ENCODE assay signal across 23 cellular contexts in genomic region chr11:102730036-102730815, GRCh38. TPM values are rescaled to one million over a fixed set of nuclear protein-coding genes. Genes with fewer than 3 reads are reported as not detected.
DNase-seq lines count a peak whose midpoint lies in the region; ATAC-seq, FAIRE-seq and TF ChIP-seq lines count a peak whose summit lies in the region.
"Had no signal": no experiment of that assay in that cellular context is flagged by ENCODE, and none has a peak within 500 bp of the region (broad histone marks: within the 10 kb centered on the region; RNA-seq: fewer than 3 reads in every experiment).

No MANE protein-coding gene starts in this region.

- POLR2A ChIA-PET in endothelial cell of umbilical vein (lab: Charles Lee), result interaction anchor here (0.7 kb wide), 1 partner anchor 163 kb away, joined by 3 read pairs; no protein-coding TSS in a partner anchor

- H3K4me3 ChIP-seq in BLaER1 treated with 17β-estradiol and CSF1 and Interleukin-3, amounts not matched to agents 10 nM and 100 nM, result no peak overlapping the region
- H3K4me3 ChIP-seq in endothelial cell of umbilical vein (replicated peaks in 1 of 3; ENCODE audit: insufficient read depth in 1 of 3, low read depth in 1 of 3, low read length in 3 of 3), result peak overlapping the region in 1 of 3 experiments; percentile 0
- H3K4me3 ChIP-seq in mesodermal cell (ENCODE audit: extremely low read depth, insufficient read depth, low read length, poor library complexity, severe bottlenecking), result no peak overlapping the region
- H3K4me3 ChIP-seq: heart right ventricle, right atrium auricular region, testis had no signal

- H3K27ac ChIP-seq in BLaER1 treated with 17β-estradiol and CSF1 and Interleukin-3, amounts not matched to agents 10 nM and 100 nM, result peak overlapping the region in 4 of 11 experiments; percentile 44 to 95 (median 68); a peak in 8 of 22 replicates
- H3K27ac ChIP-seq in endothelial cell of umbilical vein (ENCODE audit: insufficient read depth, low read depth, low read length) (peak overlapping the region; percentile 97), mesodermal cell (ENCODE audit: low read depth, low read length, severe bottlenecking) (peak overlapping the region; percentile 51)
- H3K27ac ChIP-seq: brain microvascular endothelial cell, heart right ventricle, KMS-11, right atrium auricular region, testis had no signal

- TF ChIP-seq CTCF in endothelial cell of umbilical vein (IDR thresholded peaks at IDR 0.05; ENCODE audit: extremely low read depth in 1 of 2, insufficient read depth in 1 of 2, low read depth in 1 of 2, low read length in 2 of 2), result no peak

- no peak overlapping the region for H3K27ac Mint-ChIP-seq in stimulated activated naive B cell treated with anti-CD40 and anti-IgM and Interleukin-4, amounts not matched to agents 10 μg/mL and 1 μg/mL and 100 μg/mL, for 72 hours
- H3K27ac Mint-ChIP-seq: activated CD4-positive, alpha-beta T cell treated with anti-CD3 and anti-CD28 coated beads, Interleukin-2, amount 10 ng/mL, durations not matched to agents 24 days and 14 days; activated T-helper 2 cell treated with anti-CD3 and anti-CD28 coated beads, Interferon-gamma antibody, Interleukin-2, Interleukin-4, amounts not matched to agents 10 μg/mL and 5 μg/mL and 100 μg/mL, durations not matched to agents 14 hours and 24 hours and 36 hours; immature natural killer cell had no signal

- H3K36me3 ChIP-seq in BLaER1 treated with 17β-estradiol and CSF1 and Interleukin-3, amounts not matched to agents 10 nM and 100 nM, result no peaks in the 10 kb centered on the region
- H3K36me3 ChIP-seq in endothelial cell of umbilical vein (ENCODE audit: control insufficient read depth in 2 of 2, extremely low read depth in 1 of 2, insufficient read depth in 2 of 2, low read length in 2 of 2) (no peaks in the 10 kb centered on the region), mesodermal cell (ENCODE audit: control insufficient read depth, insufficient read depth, low read length) (no peaks in the 10 kb centered on the region)
- H3K36me3 ChIP-seq: brain microvascular endothelial cell, heart right ventricle, right atrium auricular region had no signal

- peak; percentile 95 for FAIRE-seq in endothelial cell of umbilical vein (lab: Jason Lieb, UNC)
- FAIRE-seq: G401.6 had no signal

- peak; percentile 33 for TF ChIP-seq POLR2A in endothelial cell of umbilical vein (IDR thresholded peaks at IDR 0.05; ENCODE audit: low read depth, low read length)

- no peaks in the 10 kb centered on the region for H3K9me3 Mint-ChIP-seq in stimulated activated naive B cell treated with anti-CD40 and anti-IgM and Interleukin-4, amounts not matched to agents 10 μg/mL and 1 μg/mL and 100 μg/mL, for 72 hours
- H3K9me3 Mint-ChIP-seq: activated CD4-positive, alpha-beta T cell treated with anti-CD3 and anti-CD28 coated beads, Interleukin-2, amount 10 ng/mL, durations not matched to agents 24 days and 14 days; activated T-helper 2 cell treated with anti-CD3 and anti-CD28 coated beads, Interferon-gamma antibody, Interleukin-2, Interleukin-4, amounts not matched to agents 10 μg/mL and 5 μg/mL and 100 μg/mL, durations not matched to agents 14 hours and 24 hours and 36 hours had no signal

- H3K4me1 Mint-ChIP-seq in stimulated activated naive B cell treated with anti-CD40 and anti-IgM and Interleukin-4, amounts not matched to agents 10 μg/mL and 1 μg/mL and 100 μg/mL, for 72 hours, result no peaks in the 10 kb centered on the region
- H3K4me1 Mint-ChIP-seq: activated CD4-positive, alpha-beta T cell treated with anti-CD3 and anti-CD28 coated beads, Interleukin-2, amount 10 ng/mL, durations not matched to agents 24 days and 14 days; immature natural killer cell had no signal

- TSS peak; percentile 75 for BruUV-seq in endothelial cell of umbilical vein (replicated peaks; lab: Mats Ljungman, UMichigan)

- ATAC-seq in HG03095 (IDR thresholded peaks at IDR 0.05; ENCODE audit: unreplicated experiment) (no peak), esophagus mucosa (no peak)
- no peak for ATAC-seq in stimulated activated naive B cell treated with anti-CD40 and anti-IgM and Interleukin-4, amounts not matched to agents 10 μg/mL and 1 μg/mL and 100 μg/mL, for 72 hours (replicated peaks)
- ATAC-seq: left ventricle myocardium superior had no signal

- H3K4me1 ChIP-seq in BLaER1 treated with 17β-estradiol and CSF1 and Interleukin-3, amounts not matched to agents 10 nM and 100 nM, result peaks cover 0 to 90% (median 26%) of the 10 kb centered on the region in 10 experiments; a peak in 14 of 20 replicates
- peaks cover 35% of the 10 kb centered on the region for H3K4me1 ChIP-seq in endothelial cell of umbilical vein (ENCODE audit: control insufficient read depth, extremely low read depth, insufficient read depth, low read length)
- no peaks in the 10 kb centered on the region for H3K4me1 ChIP-seq in mesodermal cell (ENCODE audit: control insufficient read depth, insufficient read depth, low read length, poor library complexity, severe bottlenecking)
- H3K4me1 ChIP-seq: right atrium auricular region, testis had no signal

- DNase-seq in M059J (ENCODE audit: low read depth), result peak; percentile 32
- peak; percentile 90 for DNase-seq in endothelial cell of umbilical vein (ENCODE audit: low read depth, low spot score)
- no peak for DNase-seq in activated effector memory CD4-positive, alpha-beta T cell treated with anti-CD3 and anti-CD28 coated beads, Interleukin-2, amount 50 U/mL, for 16 hours
- DNase-seq in stimulated activated naive B cell treated with anti-CD40 and anti-IgM and Interleukin-4, amounts not matched to agents 10 μg/mL and 1 μg/mL and 100 μg/mL, for 72 hours, result no peak
- DNase-seq: activated CD4-positive, alpha-beta T cell treated with anti-CD3 and anti-CD28 coated beads, Interleukin-2, amount 10 ng/mL, durations not matched to agents 24 days and 14 days; brain microvascular endothelial cell; heart right ventricle; immature natural killer cell; left ventricle myocardium superior; NCI-H1048; NCI-H2029; NK-92 treated with Interleukin-12 subunit alpha and Interleukin-12 subunit beta, amount 100 ng/mL, for 24 hours; RPMI8226; testis had no signal

- peak overlapping the region; percentile 13 for H2AFZ ChIP-seq in endothelial cell of umbilical vein (ENCODE audit: low read depth, low read length)

- no peaks in the 10 kb centered on the region for H3K36me3 Mint-ChIP-seq in stimulated activated naive B cell treated with anti-CD40 and anti-IgM and Interleukin-4, amounts not matched to agents 10 μg/mL and 1 μg/mL and 100 μg/mL, for 72 hours

- CTCF ChIA-PET in endothelial cell of umbilical vein (lab: Charles Lee), result interaction anchor here (0.6 to 1.5 kb wide), 3 partner anchors 51 to 125 kb away, joined by 3 read pairs; partner anchors contain the start of gene MMP10

- H3K4me2 ChIP-seq in BLaER1 treated with 17β-estradiol and CSF1 and Interleukin-3, amounts not matched to agents 10 nM and 100 nM, result peak overlapping the region in 6 of 11 experiments; percentile 17 to 85 (median 64); a peak in 10 of 22 replicates
- peak overlapping the region; percentile 81 for H3K4me2 ChIP-seq in endothelial cell of umbilical vein (ENCODE audit: insufficient read depth, low read length)
- H3K4me2 ChIP-seq: KMS-11 had no signal

- WGBS in mesodermal cell (ENCODE audit: insufficient coverage in 2 of 2), 2 experiments, result 85 to 87% methylated on average over 4 to 7 of the region's 7 CpGs

- no peaks in the 10 kb centered on the region for H4K20me1 ChIP-seq in BLaER1 treated with 17β-estradiol and CSF1 and Interleukin-3, amounts not matched to agents 10 nM and 100 nM
- no peaks in the 10 kb centered on the region for H4K20me1 ChIP-seq in endothelial cell of umbilical vein (replicated peaks; ENCODE audit: control insufficient read depth, extremely low read depth, insufficient read depth, low read length)

- intact Hi-C loops in endothelial cell of umbilical vein (cut with micrococcal nuclease), result loop anchor here (1.0 to 2.0 kb wide), 5 partner anchors 30 to 895 kb away; no protein-coding TSS in a partner anchor

- no peaks in the 10 kb centered on the region for H3K27me3 ChIP-seq in BLaER1 treated with 17β-estradiol and CSF1 and Interleukin-3, amounts not matched to agents 10 nM and 100 nM
- H3K27me3 ChIP-seq in endothelial cell of umbilical vein (ENCODE audit: control insufficient read depth in 2 of 2, insufficient read depth in 2 of 2, low read length in 2 of 2), result no peaks in the 10 kb centered on the region
- H3K27me3 ChIP-seq: brain microvascular endothelial cell, right atrium auricular region, testis had no signal

- H3K9me1 ChIP-seq in endothelial cell of umbilical vein (replicated peaks; ENCODE audit: control insufficient read depth, extremely low read depth, insufficient read depth, low read length), result no peaks in the 10 kb centered on the region

- peak overlapping the region in 1 of 11 experiments; percentile 2; a peak in 2 of 22 replicates for H3K9ac ChIP-seq in BLaER1 treated with 17β-estradiol and CSF1 and Interleukin-3, amounts not matched to agents 10 nM and 100 nM
- peak overlapping the region; percentile 71 for H3K9ac ChIP-seq in endothelial cell of umbilical vein (replicated peaks; ENCODE audit: extremely low read depth, insufficient read depth, low read length)
- H3K9ac ChIP-seq: KMS-11 had no signal

- no peaks in the 10 kb centered on the region for H3K27me3 Mint-ChIP-seq in stimulated activated naive B cell treated with anti-CD40 and anti-IgM and Interleukin-4, amounts not matched to agents 10 μg/mL and 1 μg/mL and 100 μg/mL, for 72 hours

- no peaks in the 10 kb centered on the region for H3K79me2 ChIP-seq in endothelial cell of umbilical vein (ENCODE audit: control insufficient read depth, insufficient read depth, low read length)

- peaks cover 0 to 7% (median 4%) of the 10 kb centered on the region in 11 experiments; a peak in 9 of 22 replicates for H3K9me3 ChIP-seq in BLaER1 treated with 17β-estradiol and CSF1 and Interleukin-3, amounts not matched to agents 10 nM and 100 nM (replicated peaks in 1 of 11)
- H3K9me3 ChIP-seq in endothelial cell of umbilical vein (replicated peaks; ENCODE audit: control insufficient read depth, insufficient read depth, low read length), result no peaks in the 10 kb centered on the region
- no peaks in the 10 kb centered on the region for H3K9me3 ChIP-seq in mesodermal cell (ENCODE audit: control insufficient read depth, low read length)
- H3K9me3 ChIP-seq: heart right ventricle, right atrium auricular region, testis had no signal

- no peak overlapping the region for H3K4me3 Mint-ChIP-seq in stimulated activated naive B cell treated with anti-CD40 and anti-IgM and Interleukin-4, amounts not matched to agents 10 μg/mL and 1 μg/mL and 100 μg/mL, for 72 hours
- H3K4me3 Mint-ChIP-seq: activated CD4-positive, alpha-beta T cell treated with anti-CD3 and anti-CD28 coated beads, Interleukin-2, amount 10 ng/mL, durations not matched to agents 24 days and 14 days; immature natural killer cell had no signal

- dilution Hi-C loops in endothelial cell of umbilical vein (cut with MboI; ENCODE audit: extremely low pct_ligation_motif_present, low sequenced_read_pairs), result no loop called here

RNA-seq across cellular contexts. Expression of gene MMP8, which starts 5.5 kb away (rescaled TPM):
- total RNA-seq in M059J (2014; rRNA removed; shearing (Covaris generic)), result not detected in 2 replicates
- total RNA-seq in endothelial cell of umbilical vein, result not detected in 2 replicates
- polyA plus RNA-seq in endothelial cell of umbilical vein, result not detected in 2 replicates
- polyA plus RNA-seq in endothelial cell of umbilical vein (2011; cell fraction: cytosol; rRNA removed), result not detected in 2 replicates
- not detected in 2 replicates for polyA plus RNA-seq in endothelial cell of umbilical vein (2011; cell fraction: nucleus; rRNA removed)
- polyA plus RNA-seq in endothelial cell of umbilical vein (2012), result not detected in 2 replicates
- polyA minus RNA-seq in endothelial cell of umbilical vein, result not detected in 2 replicates
- not detected for polyA minus RNA-seq in endothelial cell of umbilical vein (2011; cell fraction: cytosol; rRNA and poly(A)+ RNA removed)
- not detected in 2 replicates for polyA minus RNA-seq in endothelial cell of umbilical vein (2011; cell fraction: nucleus; rRNA and poly(A)+ RNA removed)
- polyA plus RNA-seq in mesodermal cell (2013, experiment 1 of 2), result not detected
- not detected for polyA plus RNA-seq in mesodermal cell (2013, experiment 2 of 2)
- not detected for total RNA-seq in esophagus mucosa
- total RNA-seq: activated CD4-positive, alpha-beta T cell treated with anti-CD3 and anti-CD28 coated beads, Interleukin-2, amount 10 ng/mL, durations not matched to agents 24 days and 14 days; activated T-helper 2 cell treated with anti-CD3 and anti-CD28 coated beads, Interferon-gamma antibody, Interleukin-2, Interleukin-4, amounts not matched to agents 10 μg/mL and 5 μg/mL and 100 μg/mL, durations not matched to agents 14 hours and 24 hours and 36 hours; epithelial cell of proximal tubule; left ventricle myocardium superior had no signal
- polyA plus RNA-seq: immature natural killer cell had no signal

RNA-seq across cellular contexts. Expression of gene MMP27, which starts 24.7 kb away (rescaled TPM):
- not detected in 2 replicates for total RNA-seq in M059J (2014; rRNA removed; shearing (Covaris generic))
- total RNA-seq in endothelial cell of umbilical vein (not detected in 2 replicates), esophagus mucosa (not detected)
- polyA plus RNA-seq in endothelial cell of umbilical vein, result not detected in 2 replicates
- polyA plus RNA-seq in endothelial cell of umbilical vein (2011; cell fraction: cytosol; rRNA removed), result not detected in 2 replicates
- polyA plus RNA-seq in endothelial cell of umbilical vein (2011; cell fraction: nucleus; rRNA removed), result not detected in 2 replicates
- not detected in 2 replicates for polyA plus RNA-seq in endothelial cell of umbilical vein (2012)
- polyA minus RNA-seq in endothelial cell of umbilical vein, result not detected in 2 replicates
- polyA minus RNA-seq in endothelial cell of umbilical vein (2011; cell fraction: cytosol; rRNA and poly(A)+ RNA removed), result not detected
- polyA minus RNA-seq in endothelial cell of umbilical vein (2011; cell fraction: nucleus; rRNA and poly(A)+ RNA removed), result not detected in 2 replicates
- not detected for polyA plus RNA-seq in mesodermal cell (2013, experiment 1 of 2)
- not detected for polyA plus RNA-seq in mesodermal cell (2013, experiment 2 of 2)
- total RNA-seq: activated CD4-positive, alpha-beta T cell treated with anti-CD3 and anti-CD28 coated beads, Interleukin-2, amount 10 ng/mL, durations not matched to agents 24 days and 14 days; activated T-helper 2 cell treated with anti-CD3 and anti-CD28 coated beads, Interferon-gamma antibody, Interleukin-2, Interleukin-4, amounts not matched to agents 10 μg/mL and 5 μg/mL and 100 μg/mL, durations not matched to agents 14 hours and 24 hours and 36 hours; epithelial cell of proximal tubule; heart right ventricle; left ventricle myocardium superior; right atrium auricular region; testis had no signal
- polyA plus RNA-seq: heart right ventricle, immature natural killer cell had no signal

RNA-seq across cellular contexts. Expression of gene MMP10, which starts 50.2 kb away (rescaled TPM):
- total RNA-seq in M059J (2014; rRNA removed; shearing (Covaris generic)), result 0.37 TPM in 1 of 2 replicates, not detected in the other
- 15.0 and 22.8 TPM in 2 replicates for total RNA-seq in endothelial cell of umbilical vein
- polyA plus RNA-seq in endothelial cell of umbilical vein, result 3.8 and 4.3 TPM in 2 replicates
- 3.4 and 3.7 TPM in 2 replicates for polyA plus RNA-seq in endothelial cell of umbilical vein (2011; cell fraction: cytosol; rRNA removed)
- polyA plus RNA-seq in endothelial cell of umbilical vein (2011; cell fraction: nucleus; rRNA removed), result 3.3 and 4.0 TPM in 2 replicates
- polyA plus RNA-seq in endothelial cell of umbilical vein (2012), result 34.8 and 124 TPM in 2 replicates
- 4.8 and 5.9 TPM in 2 replicates for polyA minus RNA-seq in endothelial cell of umbilical vein
- not detected for polyA minus RNA-seq in endothelial cell of umbilical vein (2011; cell fraction: cytosol; rRNA and poly(A)+ RNA removed)
- 0.58 and 0.87 TPM in 2 replicates for polyA minus RNA-seq in endothelial cell of umbilical vein (2011; cell fraction: nucleus; rRNA and poly(A)+ RNA removed)
- polyA plus RNA-seq in mesodermal cell (2013, experiment 1 of 2), result 3.1 TPM
- polyA plus RNA-seq in mesodermal cell (2013, experiment 2 of 2), result 4.4 TPM
- total RNA-seq in esophagus mucosa, result 1.4 TPM
- total RNA-seq: activated CD4-positive, alpha-beta T cell treated with anti-CD3 and anti-CD28 coated beads, Interleukin-2, amount 10 ng/mL, durations not matched to agents 24 days and 14 days; activated T-helper 2 cell treated with anti-CD3 and anti-CD28 coated beads, Interferon-gamma antibody, Interleukin-2, Interleukin-4, amounts not matched to agents 10 μg/mL and 5 μg/mL and 100 μg/mL, durations not matched to agents 14 hours and 24 hours and 36 hours; heart right ventricle; left ventricle myocardium superior; right atrium auricular region had no signal
- polyA plus RNA-seq: heart right ventricle, immature natural killer cell had no signal

Comparison
In these comparisons a context has a peak if more than half of its experiments do, and no peak if none do; other contexts are left out.
1. DNase-seq: peak in M059J (single experiment) and endothelial cell of umbilical vein (single experiment); none in activated effector memory CD4-positive, alpha-beta T cell treated with anti-CD3 and anti-CD28 coated beads, Interleukin-2, amount 50 U/mL, for 16 hours (single experiment) and stimulated activated naive B cell treated with anti-CD40 and anti-IgM and Interleukin-4, amounts not matched to agents 10 μg/mL and 1 μg/mL and 100 μg/mL, for 72 hours (single experiment).